In genomic region chr14:61695695-61696527, GRCh38 we compare ENCODE assay signal across 1 cellular context.
TF ChIP-seq lines count a peak whose summit lies in the region.

No MANE protein-coding gene starts in this region.

TF ChIP-seq in HepG2, 621 proteins besides CTCF, POLR2A, EP300 and RAD21 (continued from another document):
- TF ChIP-seq MTERF4 (CRISPR knock-in tag; IDR thresholded peaks at IDR 0.05) (no peak), ZNF484 (CRISPR knock-in tag; IDR thresholded peaks at IDR 0.05; ENCODE audit: borderline replicate concordance, low read depth) (0 out of 2 replicates have a peak, but pooled peaks have one; percentile 20), GFI1 (CRISPR knock-in tag; IDR thresholded peaks at IDR 0.05; ENCODE audit: borderline replicate concordance) (0 out of 2 replicates have a peak, but pooled peaks have one; percentile 12), TBX3 (IDR thresholded peaks at IDR 0.05; ENCODE audit: borderline replicate concordance) (no peak), SMAD1 (CRISPR knock-in tag; IDR thresholded peaks at IDR 0.05; ENCODE audit: borderline replicate concordance, low read depth) (no peak), SIN3A (IDR thresholded peaks at IDR 0.05; ENCODE audit: borderline replicate concordance, low read depth, low read length) (0 out of 2 replicates have a peak, but pooled peaks have one; percentile 7), DNMT1 (CRISPR knock-in tag; IDR thresholded peaks at IDR 0.05) (no peak), SALL2 (CRISPR knock-in tag; IDR thresholded peaks at IDR 0.05) (peak; percentile 29; the same call in 1 of the 2 replicates), ZNF343 (CRISPR knock-in tag; IDR thresholded peaks at IDR 0.05) (0 out of 2 replicates have a peak, but pooled peaks have one; percentile 6), ZNF567 (CRISPR knock-in tag; IDR thresholded peaks at IDR 0.05; ENCODE audit: borderline replicate concordance) (no peak), ZNF75D (CRISPR knock-in tag; IDR thresholded peaks at IDR 0.05; ENCODE audit: borderline replicate concordance) (no peak), ZBTB7A (CRISPR knock-in tag; IDR thresholded peaks at IDR 0.05) (peak; percentile 40; the same call in 1 of the 2 replicates), GABPB1 (CRISPR knock-in tag; IDR thresholded peaks at IDR 0.05) (no peak; the same call in 1 of the 2 replicates), THAP9 (CRISPR knock-in tag; IDR thresholded peaks at IDR 0.05; ENCODE audit: borderline replicate concordance) (0 out of 2 replicates have a peak, but pooled peaks have one; percentile 51), KDM1A (CRISPR knock-in tag; IDR thresholded peaks at IDR 0.05) (no peak), ZNF501 (CRISPR knock-in tag; IDR thresholded peaks at IDR 0.05) (peak; percentile 75), STAT5B (CRISPR knock-in tag; IDR thresholded peaks at IDR 0.05) (no peak), ZNF704 (CRISPR knock-in tag; IDR thresholded peaks at IDR 0.05; ENCODE audit: borderline replicate concordance) (no peak), ZNF598 (CRISPR knock-in tag; IDR thresholded peaks at IDR 0.05; ENCODE audit: borderline replicate concordance) (no peak), HOXA9 (CRISPR knock-in tag; IDR thresholded peaks at IDR 0.05; ENCODE audit: borderline replicate concordance) (no peak)
